Comparison of ENCODE assay signal across 9 cellular contexts in genomic region chr11:70567680-70568503, GRCh38.
DNase-seq lines count a peak whose midpoint lies in the region; ATAC-seq, FAIRE-seq and TF ChIP-seq lines count a peak whose summit lies in the region.
"Had no signal": no experiment of that assay in that cellular context is flagged by ENCODE, and none has a peak within 500 bp of the region (broad histone marks: within the 10 kb centered on the region; RNA-seq: fewer than 3 reads in every experiment).

No MANE protein-coding gene starts in this region.

- no peak for TF ChIP-seq EP300 in tibial nerve (IDR thresholded peaks at IDR 0.05)

- no peaks in the 10 kb centered on the region for H3K9me3 ChIP-seq in left lung
- H3K9me3 ChIP-seq in tibial nerve, result no peaks in the 10 kb centered on the region

- 17 to 20% methylated on average over 26 of the region's 26 CpGs for WGBS in tibial nerve, 2 donors

- FAIRE-seq in D721Med (lab: Jason Lieb, UNC), result no peak

- H3K4me1 ChIP-seq in left lung, result peaks cover 0 to 14% of the 10 kb centered on the region in 2 donors
- peaks cover 0 to 19% (median 10%) of the 10 kb centered on the region in 4 donors for H3K4me1 ChIP-seq in tibial nerve

- no peak for ATAC-seq in central memory CD8-positive, alpha-beta T cell (replicated peaks; ENCODE audit: extremely low read depth, poor library complexity, severe bottlenecking)
- peak; percentile 74 for ATAC-seq in left lung

- no peak overlapping the region for H3K27ac Mint-ChIP-seq in central memory CD8-positive, alpha-beta T cell (ENCODE audit: low read depth)
- H3K27ac Mint-ChIP-seq: activated B cell treated with CpG ODN at 0.5 μM for 24 hours had no signal

- in situ Hi-C loops in KBM-7 (cut with MboI; ENCODE audit: low pct_unique_long_range_greater_than_20kb, low sequenced_read_pairs), result no loop called here
- in situ Hi-C loops in GM13977 (cut with MboI; ENCODE audit: low pct_unique_long_range_greater_than_20kb, low sequenced_read_pairs, unreplicated experiment), result no loop called here

- TF ChIP-seq POLR2A in tibial nerve (IDR thresholded peaks at IDR 0.05), result no peak

- H3K4me3 Mint-ChIP-seq in central memory CD8-positive, alpha-beta T cell, result peak overlapping the region; percentile 18
- H3K4me3 Mint-ChIP-seq: activated B cell treated with CpG ODN at 0.5 μM for 24 hours had no signal

- H3K36me3 Mint-ChIP-seq in central memory CD8-positive, alpha-beta T cell (ENCODE audit: insufficient read depth), result no peaks in the 10 kb centered on the region

- TF ChIP-seq CTCF in left lung (IDR thresholded peaks at IDR 0.05) (no peak), tibial nerve (IDR thresholded peaks at IDR 0.05) (no peak), D721Med (IDR thresholded peaks at IDR 0.05; ENCODE audit: insufficient read depth, missing control alignments) (no peak), GM13977 (IDR thresholded peaks at IDR 0.05; ENCODE audit: extremely low read depth, insufficient read depth, missing control alignments) (no peak)

- DNase-seq in KBM-7 (peak; percentile 45), left lung (peak in 1 of 2 donors; percentile 61), tibial nerve (ENCODE audit: low spot score in 2 of 2) (peak; percentile 23 to 27), middle frontal gyrus (ENCODE audit: extremely low spot score, low spot score) (no peak), D721Med (ENCODE audit: insufficient read length, low spot score) (no peak), GM13977 (ENCODE audit: low spot score) (no peak), NCI-H1694 treated with DMSO at 0.1 percent for 48 hours (lab: John Stamatoyannopoulos, UW) (no peak)
- DNase-seq in central memory CD8-positive, alpha-beta T cell (ENCODE audit: low spot score in 2 of 2), result no peak
- DNase-seq: activated B cell treated with CpG ODN at 0.5 μM for 24 hours had no signal

- H3K4me3 ChIP-seq in left lung (peak overlapping the region; percentile 2 to 16), tibial nerve (peak overlapping the region; percentile 16 to 48 (median 40))

- H3K27me3 ChIP-seq in left lung (no peaks in the 10 kb centered on the region), tibial nerve (no peaks in the 10 kb centered on the region)

- H3K9me3 Mint-ChIP-seq in central memory CD8-positive, alpha-beta T cell, result no peaks in the 10 kb centered on the region

- H3K27me3 Mint-ChIP-seq in central memory CD8-positive, alpha-beta T cell, result peaks cover 61% of the 10 kb centered on the region

- H3K36me3 ChIP-seq in left lung, result no peaks in the 10 kb centered on the region
- H3K36me3 ChIP-seq in tibial nerve, result no peaks in the 10 kb centered on the region

- H3K4me1 Mint-ChIP-seq in central memory CD8-positive, alpha-beta T cell, result no peaks in the 10 kb centered on the region
- H3K4me1 Mint-ChIP-seq: activated B cell treated with CpG ODN at 0.5 μM for 24 hours had no signal

- H3K27ac ChIP-seq in left lung (peak overlapping the region; percentile 57 to 73), tibial nerve (peak overlapping the region in 3 of 4 donors; percentile 51 to 84 (median 79))

- intact Hi-C loops in left lung (cut with DNase I), result no loop called here

Comparison
In these comparisons a context has a peak if more than half of its experiments do, and no peak if none do; other contexts are left out.
1. DNase-seq: peak in KBM-7 (single experiment) and tibial nerve (2 of 2); none in central memory CD8-positive, alpha-beta T cell (0 of 2), middle frontal gyrus (single experiment), D721Med (single experiment), GM13977 (single experiment) and NCI-H1694 treated with DMSO at 0.1 percent for 48 hours (single experiment).